1 cellular context compared by ENCODE assay signal in genomic region chr1:171717080-171717479, GRCh38.
TF ChIP-seq lines count a peak whose summit lies in the region.

No MANE protein-coding gene starts in this region.

TF ChIP-seq in IMR-90, 13 proteins besides CTCF, POLR2A, EP300 and RAD21 (continued from another document):
- TF ChIP-seq, protein P1, sequence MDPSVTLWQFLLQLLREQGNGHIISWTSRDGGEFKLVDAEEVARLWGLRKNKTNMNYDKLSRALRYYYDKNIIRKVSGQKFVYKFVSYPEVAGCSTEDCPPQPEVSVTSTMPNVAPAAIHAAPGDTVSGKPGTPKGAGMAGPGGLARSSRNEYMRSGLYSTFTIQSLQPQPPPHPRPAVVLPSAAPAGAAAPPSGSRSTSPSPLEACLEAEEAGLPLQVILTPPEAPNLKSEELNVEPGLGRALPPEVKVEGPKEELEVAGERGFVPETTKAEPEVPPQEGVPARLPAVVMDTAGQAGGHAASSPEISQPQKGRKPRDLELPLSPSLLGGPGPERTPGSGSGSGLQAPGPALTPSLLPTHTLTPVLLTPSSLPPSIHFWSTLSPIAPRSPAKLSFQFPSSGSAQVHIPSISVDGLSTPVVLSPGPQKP (IDR thresholded peaks at IDR 0.05; ENCODE audit: borderline replicate concordance, low read depth, low read length) = no peak
- TF ChIP-seq MAZ (IDR thresholded peaks at IDR 0.05; ENCODE audit: borderline replicate concordance, low read depth, low read length) = no peak
- TF ChIP-seq RFX5 (IDR thresholded peaks at IDR 0.05; ENCODE audit: low read depth, low read length) = no peak
